ENCODE assay signal across 1 cellular context in the genomic region with DNA sequence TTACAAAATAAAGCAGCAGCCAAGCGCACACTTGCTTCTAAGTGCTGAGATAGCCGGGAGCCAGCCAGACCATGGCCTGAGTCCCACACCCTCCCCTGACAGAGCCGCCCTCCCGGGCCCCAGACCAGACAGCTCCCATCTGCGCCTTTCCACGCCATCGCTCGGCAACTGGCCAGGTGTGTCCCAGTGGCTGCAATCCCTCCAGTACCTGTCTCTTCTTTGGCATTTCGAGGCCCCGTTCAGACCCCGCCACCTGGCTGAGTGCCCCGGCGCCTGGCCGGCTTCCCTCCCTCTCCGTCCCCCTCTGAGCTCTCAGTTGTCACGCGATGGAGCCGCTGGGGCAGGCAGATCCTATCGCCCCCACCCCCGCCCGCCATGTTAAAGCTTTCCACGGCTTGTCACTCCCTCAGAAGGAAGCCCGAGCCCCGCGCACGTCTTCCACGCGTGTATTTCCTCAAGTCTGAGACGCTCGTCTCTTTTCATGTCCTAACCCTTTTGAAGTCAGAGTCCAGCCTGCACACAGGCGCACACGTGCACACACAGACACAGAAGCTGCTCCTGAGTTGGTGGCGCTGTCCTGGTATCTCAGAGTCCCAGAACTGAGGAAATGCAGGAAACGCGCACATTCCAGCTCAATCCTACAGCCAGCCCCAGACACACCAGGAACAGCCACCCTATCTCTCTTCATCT.
TF ChIP-seq lines count a peak whose summit lies in the region.

No MANE protein-coding gene starts in this region.

TF ChIP-seq in SK-N-SH, 30 proteins besides CTCF, POLR2A, EP300 and RAD21 (continued from another document):
- 0 out of 2 replicates have a peak, but pooled peaks have one; percentile 8 for TF ChIP-seq SIN3A (IDR thresholded peaks at IDR 0.05; ENCODE audit: borderline replicate concordance, low read depth, low read length)
